8 cellular contexts compared by ENCODE assay signal in genomic region chr2:53422979-53423378, GRCh38.
DNase-seq lines count a peak whose midpoint lies in the region; ATAC-seq and TF ChIP-seq lines count a peak whose summit lies in the region.

No MANE protein-coding gene starts in this region.

- H3K36me3 Mint-ChIP-seq in progenitor cell of endocrine pancreas (ENCODE audit: insufficient read depth): no peaks in the 10 kb centered on the region

- H3K27me3 Mint-ChIP-seq in progenitor cell of endocrine pancreas: no peaks in the 10 kb centered on the region

- no peak overlapping the region for H3K27ac Mint-ChIP-seq in progenitor cell of endocrine pancreas

- ATAC-seq in HG03521 (IDR thresholded peaks at IDR 0.05; ENCODE audit: unreplicated experiment): peak; percentile 72

- no peaks in the 10 kb centered on the region for H3K9me3 Mint-ChIP-seq in progenitor cell of endocrine pancreas (ENCODE audit: low read depth)

- DNase-seq in DMS 273 (lab: John Stamatoyannopoulos, UW; ENCODE audit: unreplicated experiment) (peak; percentile 21), DMS 273 treated with DMSO at 0.1 percent for 48 hours (lab: John Stamatoyannopoulos, UW) (no peak), GM20000 (ENCODE audit: low spot score) (peak; percentile 45), RPMI8226 (peak; percentile 50), epithelial cell of proximal tubule (ENCODE audit: low read depth) (no peak), progenitor cell of endocrine pancreas (ENCODE audit: low spot score, unreplicated experiment) (no peak), NCI-H2196 treated with DMSO at 0.1 percent for 48 hours (lab: John Stamatoyannopoulos, UW; ENCODE audit: unreplicated experiment) (no peak)

- no peak overlapping the region for H3K4me3 Mint-ChIP-seq in progenitor cell of endocrine pancreas (ENCODE audit: low read depth)

- H3K4me3 ChIP-seq in epithelial cell of proximal tubule (ENCODE audit: low read depth, low read length): no peak overlapping the region

- TF ChIP-seq CTCF in GM20000 (IDR thresholded peaks at IDR 0.05; ENCODE audit: extremely low read depth, missing control alignments): peak; percentile 27
- TF ChIP-seq CTCF in epithelial cell of proximal tubule (conservative IDR thresholded peaks at IDR 0.05; ENCODE audit: low read depth, low read length): peak; percentile 69
- TF ChIP-seq CTCF in progenitor cell of endocrine pancreas (IDR thresholded peaks at IDR 0.05; ENCODE audit: unreplicated experiment): peak; percentile 51

- H3K4me1 Mint-ChIP-seq in progenitor cell of endocrine pancreas (ENCODE audit: low read depth): no peaks in the 10 kb centered on the region

Comparison
In these comparisons a context has a peak if more than half of its experiments do, and no peak if none do; other contexts are left out.
1. DNase-seq: peak in DMS 273 (single experiment), GM20000 (single experiment) and RPMI8226 (single experiment); none in DMS 273 treated with DMSO at 0.1 percent for 48 hours (single experiment), epithelial cell of proximal tubule (single experiment), progenitor cell of endocrine pancreas (single experiment) and NCI-H2196 treated with DMSO at 0.1 percent for 48 hours (single experiment).
2. Peak in every context shown above with its lines, with median percentiles within 50 percentile points of each other: CTCF ChIP-seq.